Comparison of ENCODE assay signal across 1 cellular context in genomic region chr21:14382835-14383595, GRCh38.
TF ChIP-seq lines count a peak whose summit lies in the region.

Gene HSPA13 (minus strand): TSS chr21:14383146. CDS start chr21:14383119, 27 bp downstream.

TF ChIP-seq in K562, 482 proteins besides CTCF, POLR2A, EP300 and RAD21 (continued from another document and continues in another):
- peak; percentile 71 for TF ChIP-seq THAP12 (CRISPR knock-in tag; IDR thresholded peaks at IDR 0.05)
- 0 out of 4 replicates have a peak, but pooled peaks of 1 of the 2 experiments have one; percentile 36 for TF ChIP-seq TEAD1 (CRISPR knock-in tag; IDR thresholded peaks at IDR 0.05)
- peak; percentile 76; the same call in 1 of the 2 replicates for TF ChIP-seq FOXJ2 (tag; IDR thresholded peaks at IDR 0.05)
- no peak for TF ChIP-seq ZNF785 (CRISPR knock-in tag; IDR thresholded peaks at IDR 0.05)
- peak; percentile 25; the same call in 1 of the 2 replicates for TF ChIP-seq NFRKB (IDR thresholded peaks at IDR 0.05; ENCODE audit: low read depth)
- peak; percentile 35 for TF ChIP-seq SAP30 (IDR thresholded peaks at IDR 0.05; ENCODE audit: borderline replicate concordance, insufficient read depth, low read depth, low read length, poor library complexity, severe bottlenecking)
- TF ChIP-seq ZNF766 (CRISPR knock-in tag; conservative IDR thresholded peaks at IDR 0.05) = 0 out of 2 replicates have a peak, but pooled peaks have one; percentile 5
- 0 out of 2 replicates have a peak, but pooled peaks have one; percentile 34 for TF ChIP-seq HLTF (IDR thresholded peaks at IDR 0.05)
- no peak for TF ChIP-seq LEF1 (IDR thresholded peaks at IDR 0.05)
- no peak for TF ChIP-seq NR2C1 (IDR thresholded peaks at IDR 0.05)
- peak; percentile 67 for TF ChIP-seq NR2C1 (tag; IDR thresholded peaks at IDR 0.05)
- peak; percentile 49; the same call in 1 of the 2 replicates for TF ChIP-seq TARDBP (IDR thresholded peaks at IDR 0.05)
- peak in 1 of 2 experiments; percentile 35; a peak in 1 of 4 replicates for TF ChIP-seq TBL1XR1 (IDR thresholded peaks at IDR 0.05; ENCODE audit: low read length in 2 of 2)
- peak; percentile 95 for TF ChIP-seq CTBP1 (IDR thresholded peaks at IDR 0.05; ENCODE audit: borderline replicate concordance)
- TF ChIP-seq SMC3 (conservative IDR thresholded peaks at IDR 0.05; ENCODE audit: insufficient read depth, low read depth, low read length) = 0 out of 2 replicates have a peak, but pooled peaks have one; percentile 6
- no peak for TF ChIP-seq ZBED1 (IDR thresholded peaks at IDR 0.05)
- TF ChIP-seq MNT (conservative IDR thresholded peaks at IDR 0.05) = peak; percentile 61 to 77
- TF ChIP-seq NR2C2 (CRISPR knock-in tag; IDR thresholded peaks at IDR 0.05) = no peak
- TF ChIP-seq NR2C2 (tag; IDR thresholded peaks at IDR 0.05) = peak; percentile 34; the same call in 1 of the 2 replicates
- peak in 1 of 2 experiments; percentile 69; a peak in 1 of 4 replicates for TF ChIP-seq SRF (CRISPR knock-in tag; IDR thresholded peaks at IDR 0.05)
- TF ChIP-seq THAP7 (CRISPR knock-in tag; IDR thresholded peaks at IDR 0.05) = 0 out of 2 replicates have a peak, but pooled peaks have one; percentile 0
- TF ChIP-seq TBP (optimal IDR thresholded peaks at IDR 0.05; ENCODE audit: low read depth, low read length) = peak; percentile 86
- TF ChIP-seq STAG1 (CRISPR knock-in tag; IDR thresholded peaks at IDR 0.05; ENCODE audit: borderline replicate concordance) = no peak
- TF ChIP-seq RBM15 (IDR thresholded peaks at IDR 0.05; ENCODE audit: insufficient read depth, low read length) = no peak
- no peak for TF ChIP-seq CBFA2T3 (IDR thresholded peaks at IDR 0.05)
- peak; percentile 48 for TF ChIP-seq HNRNPLL (IDR thresholded peaks at IDR 0.05; ENCODE audit: low read depth, low read length, poor library complexity, severe bottlenecking)
- peak; percentile 42; the same call in 1 of the 2 replicates for TF ChIP-seq ZNF407 (IDR thresholded peaks at IDR 0.05; ENCODE audit: low read depth)
- TF ChIP-seq PML (IDR thresholded peaks at IDR 0.05; ENCODE audit: low read length) = peak; percentile 75; the same call in 1 of the 2 replicates
- TF ChIP-seq MTA2 (IDR thresholded peaks at IDR 0.05; ENCODE audit: low read depth) = no peak
- peak; percentile 78 for TF ChIP-seq ZBTB12 (CRISPR knock-in tag; IDR thresholded peaks at IDR 0.05)
- TF ChIP-seq MAFK (IDR thresholded peaks at IDR 0.05; ENCODE audit: low read length) = peak; percentile 7; the same call in 1 of the 2 replicates
- TF ChIP-seq KLF16 (IDR thresholded peaks at IDR 0.05) = no peak
- peak; percentile 19; the same call in 1 of the 2 replicates for TF ChIP-seq ZNF592 (IDR thresholded peaks at IDR 0.05)
- 0 out of 2 replicates have a peak, but pooled peaks have one; percentile 61 for TF ChIP-seq TAF7 (tag; IDR thresholded peaks at IDR 0.05)
- TF ChIP-seq ZNF644 (tag; IDR thresholded peaks at IDR 0.05; ENCODE audit: low read depth) = peak; percentile 73; the same call in 1 of the 2 replicates
- TF ChIP-seq CREB1 (IDR thresholded peaks at IDR 0.05) = peak; percentile 92
- TF ChIP-seq CREB1 (CRISPR knock-in tag; IDR thresholded peaks at IDR 0.05) = peak; percentile 87
- TF ChIP-seq CHD2 (IDR thresholded peaks at IDR 0.05; ENCODE audit: low read depth, low read length) = peak; percentile 75; the same call in 1 of the 2 replicates
- peak; percentile 86 for TF ChIP-seq ATF3 (IDR thresholded peaks at IDR 0.05)
- TF ChIP-seq ATF3 (CRISPR knock-in tag; conservative IDR thresholded peaks at IDR 0.05) = no peak
- TF ChIP-seq JUND (IDR thresholded peaks at IDR 0.05; ENCODE audit: borderline replicate concordance, low read depth, low read length) = peak; percentile 80
- peak; percentile 67; the same call in 1 of the 3 replicates for TF ChIP-seq JUND (tag; IDR thresholded peaks at IDR 0.05; ENCODE audit: borderline replicate concordance, low read depth, low read length)
- no peak for TF ChIP-seq RBM22 (IDR thresholded peaks at IDR 0.05; ENCODE audit: low read depth, low read length, poor library complexity, severe bottlenecking)
- peak; percentile 32; the same call in 1 of the 2 replicates for TF ChIP-seq GATA2 (CRISPR knock-in tag; IDR thresholded peaks at IDR 0.05)
- TF ChIP-seq ESRRA (IDR thresholded peaks at IDR 0.05; ENCODE audit: borderline replicate concordance, low read depth) = peak; percentile 50; the same call in 1 of the 2 replicates
- TF ChIP-seq ZNF23 (CRISPR knock-in tag; IDR thresholded peaks at IDR 0.05) = no peak
- TF ChIP-seq SIN3A (IDR thresholded peaks at IDR 0.05; ENCODE audit: borderline replicate concordance in 2 of 2, control insufficient read depth in 1 of 2, low read depth in 2 of 2, low read length in 2 of 2) = peak in 1 of 2 experiments; percentile 62; a peak in 1 of 4 replicates
